In genomic region chr13:67267136-67267535, GRCh38 we compare ENCODE assay signal across 24 cellular contexts.
"Had no signal": no experiment of that assay in that cellular context is flagged by ENCODE, and none has a peak within 500 bp of the region (broad histone marks: within the 10 kb centered on the region; RNA-seq: fewer than 3 reads in every experiment).

No MANE protein-coding gene starts in this region.

- H3K4me3 Mint-ChIP-seq: activated naive CD8-positive, alpha-beta T cell; activated T-cell treated with anti-CD3 and anti-CD28 coated beads, Interleukin-2, amount 50 U/mL, for 4 hours; dendritic cell treated with granulocyte-macrophage colony-stimulating factor and Interleukin-4, amounts not matched to agents 40 ng/mL and 50 ng/mL, for 4 days; memory B cell; nephron; stimulated activated naive B cell treated with anti-CD40 and anti-IgM and Interleukin-4, amounts not matched to agents 10 μg/mL and 1 μg/mL and 100 μg/mL, for 72 hours had no signal

- H3K36me3 Mint-ChIP-seq: activated naive CD8-positive, alpha-beta T cell; memory B cell; stimulated activated naive B cell treated with anti-CD40 and anti-IgM and Interleukin-4, amounts not matched to agents 10 μg/mL and 1 μg/mL and 100 μg/mL, for 72 hours had no signal

- H3K36me3 ChIP-seq: adrenal gland, heart left ventricle, sigmoid colon, thoracic aorta, upper lobe of right lung had no signal

- H3K27ac Mint-ChIP-seq: activated naive CD8-positive, alpha-beta T cell; activated T-helper 2 cell treated with anti-CD3 and anti-CD28 coated beads, Interferon-gamma antibody, Interleukin-2, Interleukin-4, amounts not matched to agents 10 μg/mL and 5 μg/mL and 100 μg/mL, durations not matched to agents 14 hours and 24 hours and 36 hours; dendritic cell treated with granulocyte-macrophage colony-stimulating factor and Interleukin-4, amounts not matched to agents 40 ng/mL and 50 ng/mL, for 4 days; memory B cell; nephron; stimulated activated naive B cell treated with anti-CD40 and anti-IgM and Interleukin-4, amounts not matched to agents 10 μg/mL and 1 μg/mL and 100 μg/mL, for 72 hours had no signal

- H3K9me3 ChIP-seq: adrenal gland, body of pancreas, sigmoid colon, thoracic aorta, upper lobe of right lung had no signal

- H3K27me3 Mint-ChIP-seq: activated naive CD8-positive, alpha-beta T cell; dendritic cell treated with granulocyte-macrophage colony-stimulating factor and Interleukin-4, amounts not matched to agents 40 ng/mL and 50 ng/mL, for 4 days; memory B cell had no signal

- H3K27me3 ChIP-seq: adrenal gland, body of pancreas, sigmoid colon, upper lobe of right lung had no signal

- H3K4me1 ChIP-seq: adrenal gland, body of pancreas, heart left ventricle, sigmoid colon, upper lobe of right lung had no signal

- FAIRE-seq: endometrium, keratinocyte had no signal

- DNase-seq: activated CD4-positive, alpha-beta T cell treated with anti-CD3 and anti-CD28 coated beads for 1 hour; activated CD8-positive, alpha-beta memory T cell treated with anti-CD3 and anti-CD28 coated beads for 24 hours; activated CD8-positive, alpha-beta memory T cell treated with anti-CD3 and anti-CD28 coated beads, Interleukin-2, amount 50 U/mL, for 48 hours; activated naive CD4-positive, alpha-beta T cell; activated T-cell treated with anti-CD3 and anti-CD28 coated beads, Interleukin-2, amount 50 U/mL, for 4 hours; adrenal gland; body of pancreas; effector CD4-positive, alpha-beta T cell; heart left ventricle; left colon; sigmoid colon; stimulated activated CD4-positive, alpha-beta T cell treated with anti-CD3 and anti-CD28 coated beads, Interleukin-2, amount 100 ng/mL, for 48 hours; stimulated activated CD8-positive, alpha-beta memory T cell treated with anti-CD3 and anti-CD28 coated beads, Interleukin-4, amount 100 ng/mL, for 48 hours; stimulated activated naive B cell treated with anti-CD40 and anti-IgM and Interleukin-4, amounts not matched to agents 10 μg/mL and 1 μg/mL and 100 μg/mL, for 72 hours; T-helper 9 cell; upper lobe of right lung had no signal

- H3K9me3 Mint-ChIP-seq: activated T-cell treated with anti-CD3 and anti-CD28 coated beads, Interleukin-2, amount 50 U/mL, for 4 hours; activated T-helper 2 cell treated with anti-CD3 and anti-CD28 coated beads, Interferon-gamma antibody, Interleukin-2, Interleukin-4, amounts not matched to agents 10 μg/mL and 5 μg/mL and 100 μg/mL, durations not matched to agents 14 hours and 24 hours and 36 hours; stimulated activated naive B cell treated with anti-CD40 and anti-IgM and Interleukin-4, amounts not matched to agents 10 μg/mL and 1 μg/mL and 100 μg/mL, for 72 hours had no signal

- H3K4me1 Mint-ChIP-seq: memory B cell; nephron; stimulated activated naive B cell treated with anti-CD40 and anti-IgM and Interleukin-4, amounts not matched to agents 10 μg/mL and 1 μg/mL and 100 μg/mL, for 72 hours had no signal

- H3K27ac ChIP-seq: adrenal gland, body of pancreas, heart left ventricle, sigmoid colon, thoracic aorta, upper lobe of right lung had no signal

- H3K4me3 ChIP-seq: adrenal gland, body of pancreas, heart left ventricle, sigmoid colon, thoracic aorta, upper lobe of right lung had no signal
